Comparison of ENCODE assay signal across 8 cellular contexts in genomic region chr11:61331636-61332035, GRCh38. TPM values are rescaled to one million over a fixed set of nuclear protein-coding genes. Genes with fewer than 3 reads are reported as not detected.
DNase-seq lines count a peak whose midpoint lies in the region; TF ChIP-seq lines count a peak whose summit lies in the region.

No MANE protein-coding gene starts in this region.

- POLR2A ChIA-PET in OCI-LY7 (lab: Charles Lee), result interaction anchor here (0.6 to 1.1 kb wide), 3 partner anchors 19 to 31 kb away, joined by 4 to 9 read pairs (median 7); partner anchors contain the start of genes CYB561A3 and TMEM138

- peaks cover 44% of the 10 kb centered on the region for H3K4me1 ChIP-seq in OCI-LY7 (ENCODE audit: insufficient read depth, low read length, poor library complexity, severe bottlenecking)
- H3K4me1 ChIP-seq in ectodermal cell (ENCODE audit: control insufficient read depth, insufficient read depth, low read length), result peaks cover 14% of the 10 kb centered on the region
- peaks cover 9% of the 10 kb centered on the region for H3K4me1 ChIP-seq in parathyroid adenoma

- in situ Hi-C loops in G401 (cut with HindIII; ENCODE audit: low sequenced_read_pairs), result no loop called here

- no TSS peak for BruUV-seq in OCI-LY7 (replicated peaks; lab: Mats Ljungman, UMichigan)

- no peaks in the 10 kb centered on the region for H3K9me2 ChIP-seq in OCI-LY7 (ENCODE audit: insufficient read depth, low read length)

- peaks cover 51% of the 10 kb centered on the region for H3K36me3 ChIP-seq in OCI-LY7 (ENCODE audit: insufficient read depth, low read length)
- H3K36me3 ChIP-seq in ectodermal cell (ENCODE audit: control insufficient read depth, insufficient read depth, low read length), result peaks cover 22% of the 10 kb centered on the region
- H3K36me3 ChIP-seq in parathyroid adenoma (ENCODE audit: control insufficient read depth, insufficient read depth, low read length), result no peaks in the 10 kb centered on the region

- H3K27ac ChIP-seq in OCI-LY7 (ENCODE audit: low read depth, low read length, poor library complexity, severe bottlenecking) (no peak overlapping the region), ectodermal cell (ENCODE audit: insufficient read depth, low read depth, low read length, poor library complexity, severe bottlenecking) (no peak overlapping the region), parathyroid adenoma (peak overlapping the region; percentile 99)

- intact Hi-C loops in OCI-LY7 (cut with micrococcal nuclease; ENCODE audit: unreplicated experiment), result loop anchor here (5.0 kb wide), 1 partner anchor 96 kb away; the partner anchor contains the start of gene CPSF7

- H3K9ac ChIP-seq in parathyroid adenoma, result no peak overlapping the region

- H3K4me3 ChIP-seq in OCI-LY7 (ENCODE audit: low read depth, low read length, poor library complexity, severe bottlenecking), result peak overlapping the region; percentile 98
- peak overlapping the region; percentile 83 for H3K4me3 ChIP-seq in ectodermal cell (ENCODE audit: insufficient read depth, low read depth, low read length)
- peak overlapping the region; percentile 85 for H3K4me3 ChIP-seq in parathyroid adenoma (ENCODE audit: low read depth, low read length)

- H3K9me3 ChIP-seq in OCI-LY7 (ENCODE audit: low read length), result no peaks in the 10 kb centered on the region
- no peaks in the 10 kb centered on the region for H3K9me3 ChIP-seq in ectodermal cell (ENCODE audit: control insufficient read depth, low read length)
- no peaks in the 10 kb centered on the region for H3K9me3 ChIP-seq in parathyroid adenoma (ENCODE audit: control insufficient read depth, low read length)

- CTCF ChIA-PET in OCI-LY7 (lab: Charles Lee; ENCODE audit: unreplicated experiment), result no interaction called here

- no peak overlapping the region for H2AFZ ChIP-seq in OCI-LY7 (ENCODE audit: low read length)
- H2AFZ ChIP-seq in parathyroid adenoma, result no peak overlapping the region

- DNase-seq in GF-D8 (lab: John Stamatoyannopoulos, UW) (peak; percentile 11), OCI-LY7 (ENCODE audit: low spot score) (no peak), GM20000 (ENCODE audit: low spot score) (no peak), NCI-H774 (lab: John Stamatoyannopoulos, UW) (no peak), nucleus accumbens (lab: John Stamatoyannopoulos, UW) (no peak), G401 (ENCODE audit: low spot score) (no peak)

- TF ChIP-seq CTCF in OCI-LY7 (conservative IDR thresholded peaks at IDR 0.05; ENCODE audit: low read length) (no peak), parathyroid adenoma (IDR thresholded peaks at IDR 0.05) (no peak), GM20000 (IDR thresholded peaks at IDR 0.05; ENCODE audit: extremely low read depth, missing control alignments) (no peak)

- H4K20me1 ChIP-seq in OCI-LY7 (ENCODE audit: insufficient read depth, low read length), result peaks cover 11% of the 10 kb centered on the region

- WGBS in ectodermal cell, 2 experiments, result 87 to 89% methylated on average over 6 of the region's 6 CpGs

- peaks cover 59% of the 10 kb centered on the region for H3K79me2 ChIP-seq in OCI-LY7 (ENCODE audit: insufficient read depth, low read depth, low read length)
- H3K79me2 ChIP-seq in parathyroid adenoma, result peaks cover 31% of the 10 kb centered on the region

- H3K27me3 ChIP-seq in ectodermal cell (ENCODE audit: control insufficient read depth, insufficient read depth, low read length, poor library complexity, severe bottlenecking), result no peaks in the 10 kb centered on the region
- no peaks in the 10 kb centered on the region for H3K27me3 ChIP-seq in parathyroid adenoma (ENCODE audit: control insufficient read depth, insufficient read depth, low read length)

- peak overlapping the region; percentile 97 for H3K4me2 ChIP-seq in OCI-LY7 (ENCODE audit: low read length)
- H3K4me2 ChIP-seq in parathyroid adenoma (ENCODE audit: low read length), result peak overlapping the region; percentile 67

RNA-seq across cellular contexts. Expression of gene DDB1, which starts 1.3 kb away (rescaled TPM):
- 194 and 218 TPM in 2 replicates for total RNA-seq in OCI-LY7 (2014; rRNA removed; shearing (Covaris generic))
- total RNA-seq in OCI-LY7 (2022), result 211 and 225 TPM in 2 replicates
- polyA plus RNA-seq in ectodermal cell (2013, experiment 1 of 4), result 249 TPM
- 258 TPM for polyA plus RNA-seq in ectodermal cell (2013, experiment 2 of 4)
- polyA plus RNA-seq in ectodermal cell (2013, experiment 3 of 4), result 168 TPM
- polyA plus RNA-seq in ectodermal cell (2013, experiment 4 of 4), result 178 TPM
- 319 and 332 TPM in 2 replicates for total RNA-seq in G401 (2014; rRNA removed; shearing (Covaris generic))

RNA-seq across cellular contexts. Expression of gene TKFC, which starts 1.4 kb away (rescaled TPM):
- 75.3 and 77.8 TPM in 2 replicates for total RNA-seq in OCI-LY7 (2014; rRNA removed; shearing (Covaris generic))
- 166 and 169 TPM in 2 replicates for total RNA-seq in OCI-LY7 (2022)
- 105 TPM for polyA plus RNA-seq in ectodermal cell (2013, experiment 1 of 4)
- 85.5 TPM for polyA plus RNA-seq in ectodermal cell (2013, experiment 2 of 4)
- polyA plus RNA-seq in ectodermal cell (2013, experiment 3 of 4), result 67.9 TPM
- 73.0 TPM for polyA plus RNA-seq in ectodermal cell (2013, experiment 4 of 4)
- total RNA-seq in G401 (2014; rRNA removed; shearing (Covaris generic)), result 22.8 and 36.1 TPM in 2 replicates

RNA-seq across cellular contexts. Expression of gene CYB561A3, which starts 30.0 kb away (rescaled TPM):
- 21.7 and 28.1 TPM in 2 replicates for total RNA-seq in OCI-LY7 (2014; rRNA removed; shearing (Covaris generic))
- 58.2 and 63.8 TPM in 2 replicates for total RNA-seq in OCI-LY7 (2022)
- 23.1 TPM for polyA plus RNA-seq in ectodermal cell (2013, experiment 1 of 4)
- 21.1 TPM for polyA plus RNA-seq in ectodermal cell (2013, experiment 2 of 4)
- polyA plus RNA-seq in ectodermal cell (2013, experiment 3 of 4), result 16.5 TPM
- polyA plus RNA-seq in ectodermal cell (2013, experiment 4 of 4), result 15.2 TPM
- total RNA-seq in G401 (2014; rRNA removed; shearing (Covaris generic)), result 19.0 and 20.4 TPM in 2 replicates

RNA-seq across cellular contexts. Expression of gene TMEM138, which starts 30.5 kb away (rescaled TPM):
- total RNA-seq in OCI-LY7 (2014; rRNA removed; shearing (Covaris generic)), result 25.8 and 31.1 TPM in 2 replicates
- total RNA-seq in OCI-LY7 (2022), result 48.8 and 51.5 TPM in 2 replicates
- polyA plus RNA-seq in ectodermal cell (2013, experiment 1 of 4), result 35.4 TPM
- 30.5 TPM for polyA plus RNA-seq in ectodermal cell (2013, experiment 2 of 4)
- polyA plus RNA-seq in ectodermal cell (2013, experiment 3 of 4), result 31.2 TPM
- polyA plus RNA-seq in ectodermal cell (2013, experiment 4 of 4), result 24.8 TPM
- total RNA-seq in G401 (2014; rRNA removed; shearing (Covaris generic)), result 16.7 and 18.1 TPM in 2 replicates

RNA-seq across cellular contexts. Expression of gene VWCE, which starts 36.5 kb away (rescaled TPM):
- total RNA-seq in OCI-LY7 (2014; rRNA removed; shearing (Covaris generic)), result 0.51 and 0.79 TPM in 2 replicates
- total RNA-seq in OCI-LY7 (2022), result 4.1 and 5.5 TPM in 2 replicates
- 11.3 TPM for polyA plus RNA-seq in ectodermal cell (2013, experiment 1 of 4)
- 13.3 TPM for polyA plus RNA-seq in ectodermal cell (2013, experiment 2 of 4)
- 7.5 TPM for polyA plus RNA-seq in ectodermal cell (2013, experiment 3 of 4)
- polyA plus RNA-seq in ectodermal cell (2013, experiment 4 of 4), result 8.4 TPM
- 7.3 and 9.5 TPM in 2 replicates for total RNA-seq in G401 (2014; rRNA removed; shearing (Covaris generic))
